Comparison of ENCODE assay signal across 1 cellular context in genomic region chr7:113119429-113119828, GRCh38.
TF ChIP-seq lines count a peak whose summit lies in the region.

No MANE protein-coding gene starts in this region.

TF ChIP-seq in HCT116, 20 proteins besides CTCF, POLR2A, EP300 and RAD21:
- no peak for TF ChIP-seq REST (IDR thresholded peaks at IDR 0.05; ENCODE audit: low read depth)
- no peak for TF ChIP-seq SP1 (IDR thresholded peaks at IDR 0.05; ENCODE audit: low read depth)
- no peak for TF ChIP-seq ZFX (IDR thresholded peaks at IDR 0.05)
- TF ChIP-seq ATF3 (IDR thresholded peaks at IDR 0.05) = no peak
- TF ChIP-seq SRF (IDR thresholded peaks at IDR 0.05; ENCODE audit: low read depth) = no peak
